In the genomic region with DNA sequence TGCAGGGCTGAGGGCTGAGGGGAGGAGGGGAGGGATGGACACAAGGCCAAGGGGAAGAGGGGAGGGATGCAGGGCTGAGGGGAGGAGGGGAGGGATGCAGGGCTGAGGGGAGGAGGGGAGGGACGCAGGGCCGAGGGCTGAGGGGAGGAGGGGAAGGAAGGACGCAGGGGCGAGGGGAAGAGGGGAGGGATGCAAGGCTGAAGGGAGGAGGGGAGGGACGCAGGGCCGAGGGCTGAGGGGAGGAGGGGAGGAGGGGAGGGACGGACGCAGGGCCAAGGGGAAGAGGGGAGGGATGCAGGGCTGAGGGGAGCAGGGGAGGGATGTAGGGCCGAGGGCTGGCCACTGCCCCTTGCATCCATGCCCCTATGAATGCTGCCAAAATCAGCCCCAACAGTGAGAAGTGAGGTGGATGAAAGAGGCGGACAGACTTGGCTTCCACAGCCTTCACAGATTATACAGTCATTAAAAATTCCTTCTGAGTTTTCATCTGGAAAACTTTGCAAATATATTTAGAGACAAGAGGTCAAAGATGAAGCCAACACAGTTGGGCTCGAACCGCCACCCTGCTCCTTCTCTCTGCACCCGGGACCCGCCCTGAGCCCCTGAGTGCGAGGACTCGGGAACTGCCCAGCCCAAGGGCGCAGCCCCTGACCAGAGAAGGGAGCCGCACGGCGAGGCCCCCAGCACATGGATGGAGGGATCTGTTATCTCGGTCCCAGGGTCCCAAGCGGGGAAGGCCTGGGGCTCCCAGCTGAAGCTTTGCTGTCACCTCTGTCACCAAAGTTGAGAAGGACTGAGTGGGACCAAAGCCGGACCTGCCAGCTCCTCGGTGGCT, we compare ENCODE assay signal across 15 cellular contexts.
DNase-seq lines count a peak whose midpoint lies in the region; ATAC-seq, FAIRE-seq and TF ChIP-seq lines count a peak whose summit lies in the region.
"Had no signal": no experiment of that assay in that cellular context is flagged by ENCODE, and none has a peak within 500 bp of the region (broad histone marks: within the 10 kb centered on the region; RNA-seq: fewer than 3 reads in every experiment).

No MANE protein-coding gene starts in this region.

- H3K9me3 ChIP-seq in testis (no peaks in the 10 kb centered on the region), T-helper 17 cell (ENCODE audit: control insufficient read depth, low read length, poor library complexity, severe bottlenecking) (no peaks in the 10 kb centered on the region)

- ATAC-seq in HG02588 (IDR thresholded peaks at IDR 0.05; ENCODE audit: unreplicated experiment), result no peak
- ATAC-seq in T-helper 17 cell, result no peak
- ATAC-seq: CD8-positive, alpha-beta T cell had no signal

- H3K27me3 ChIP-seq in testis, result no peaks in the 10 kb centered on the region

- DNase-seq in RCC 7860 (ENCODE audit: low spot score) (no peak), epithelial cell of proximal tubule (ENCODE audit: low read depth) (no peak), testis (no peak), T-helper 17 cell (no peak), KBM-7 (no peak), D341Med (ENCODE audit: low spot score) (no peak)
- DNase-seq: activated CD4-positive, alpha-beta memory T cell treated with anti-CD3 and anti-CD28 coated beads, Interleukin-2, amount 10 ng/mL, durations not matched to agents 7 days and 5 days; activated naive CD4-positive, alpha-beta T cell treated with Interleukin-2 at 50 U/mL for 16 hours; CD8-positive, alpha-beta T cell; NCI-H1092; stimulated activated CD4-positive, alpha-beta T cell treated with anti-CD3 and anti-CD28 coated beads, Interleukin-1b, Interleukin-23, amount 100 ng/mL, for 48 hours had no signal

- in situ Hi-C loops in KBM-7 (cut with MboI; ENCODE audit: low pct_unique_long_range_greater_than_20kb, low sequenced_read_pairs), result no loop called here

- no peaks in the 10 kb centered on the region for H3K27me3 Mint-ChIP-seq in nephron (ENCODE audit: low read depth)
- H3K27me3 Mint-ChIP-seq in T-helper 17 cell, result peaks cover 59% of the 10 kb centered on the region

- peaks cover 72% of the 10 kb centered on the region for H3K4me1 Mint-ChIP-seq in nephron
- peaks cover 11% of the 10 kb centered on the region for H3K4me1 Mint-ChIP-seq in T-helper 17 cell
- H3K4me1 Mint-ChIP-seq: activated CD4-positive, alpha-beta memory T cell treated with anti-CD3 and anti-CD28 coated beads, Interleukin-2, amount 10 ng/mL, durations not matched to agents 7 days and 5 days had no signal

- 76 to 77% methylated on average over 19 to 22 of the region's 24 CpGs for WGBS in testis, 2 donors

- H3K36me3 ChIP-seq in testis (ENCODE audit: low read depth, missing control alignments), result no peaks in the 10 kb centered on the region

- H3K9me3 Mint-ChIP-seq in nephron, result no peaks in the 10 kb centered on the region
- H3K9me3 Mint-ChIP-seq: activated CD4-positive, alpha-beta memory T cell treated with anti-CD3 and anti-CD28 coated beads, Interleukin-2, amount 10 ng/mL, durations not matched to agents 7 days and 5 days; CD8-positive, alpha-beta T cell had no signal

- H3K4me3 ChIP-seq in epithelial cell of proximal tubule (ENCODE audit: low read depth, low read length) (peak overlapping the region; percentile 8), testis (no peak overlapping the region)

- FAIRE-seq in RCC 7860 (lab: Jason Lieb, UNC), result peak; percentile 11
- FAIRE-seq: colon, islet of Langerhans had no signal

- H3K27ac Mint-ChIP-seq in nephron, result peak overlapping the region; percentile 40 to 68 (median 54)
- no peak overlapping the region for H3K27ac Mint-ChIP-seq in T-helper 17 cell
- H3K27ac Mint-ChIP-seq: activated CD4-positive, alpha-beta memory T cell treated with anti-CD3 and anti-CD28 coated beads, Interleukin-2, amount 10 ng/mL, durations not matched to agents 7 days and 5 days; CD8-positive, alpha-beta T cell had no signal

- no peak for TF ChIP-seq CTCF in epithelial cell of proximal tubule (conservative IDR thresholded peaks at IDR 0.05; ENCODE audit: low read depth, low read length)
- no peak for TF ChIP-seq CTCF in nephron (IDR thresholded peaks at IDR 0.05; ENCODE audit: unreplicated experiment in 3 of 3)
- TF ChIP-seq CTCF in testis (IDR thresholded peaks at IDR 0.05), result no peak

- H3K4me1 ChIP-seq in testis, result peaks cover 26% of the 10 kb centered on the region

- peak overlapping the region; percentile 88 to 92 for H3K27ac ChIP-seq in testis

- intact Hi-C loops in testis (cut with DNase I; ENCODE audit: low total_unique reads), result no loop called here

- TF ChIP-seq POLR2A in testis (IDR thresholded peaks at IDR 0.05), result no peak

- H3K4me3 Mint-ChIP-seq in nephron, result no peak overlapping the region
- H3K4me3 Mint-ChIP-seq in T-helper 17 cell, result no peak overlapping the region
- H3K4me3 Mint-ChIP-seq: activated CD4-positive, alpha-beta memory T cell treated with anti-CD3 and anti-CD28 coated beads, Interleukin-2, amount 10 ng/mL, durations not matched to agents 7 days and 5 days; CD8-positive, alpha-beta T cell had no signal

- peaks cover 3% of the 10 kb centered on the region for H3K36me3 Mint-ChIP-seq in nephron (ENCODE audit: low read depth)
- no peaks in the 10 kb centered on the region for H3K36me3 Mint-ChIP-seq in T-helper 17 cell (ENCODE audit: low read depth)
- H3K36me3 Mint-ChIP-seq: CD8-positive, alpha-beta T cell had no signal
